In genomic region chr1:62536865-62537264, GRCh38 we compare ENCODE assay signal across 16 cellular contexts.
DNase-seq lines count a peak whose midpoint lies in the region; ATAC-seq and TF ChIP-seq lines count a peak whose summit lies in the region.
"Had no signal": no experiment of that assay in that cellular context is flagged by ENCODE, and none has a peak within 500 bp of the region (broad histone marks: within the 10 kb centered on the region; RNA-seq: fewer than 3 reads in every experiment).

No MANE protein-coding gene starts in this region.

- H3K14ac ChIP-seq in H9 (ENCODE audit: insufficient read depth, low read length): no peak overlapping the region

- H3K36me3 Mint-ChIP-seq in H9 (ENCODE audit: insufficient read depth in 1 of 3, low read depth in 3 of 3): peaks cover 0 to 9% (median 0%) of the 10 kb centered on the region in 3 experiments; a peak in 3 of 7 replicates
- H3K36me3 Mint-ChIP-seq in WTC11: no peaks in the 10 kb centered on the region
- H3K36me3 Mint-ChIP-seq in stimulated activated naive B cell treated with anti-CD40 and anti-IgM and Interleukin-4, amounts not matched to agents 10 μg/mL and 1 μg/mL and 100 μg/mL, for 72 hours: peaks cover 6 to 7% of the 10 kb centered on the region in 2 donors

- H4K20me1 ChIP-seq in H9 (ENCODE audit: control insufficient read depth, insufficient read depth, insufficient read length): no peaks in the 10 kb centered on the region

- H2BK5ac ChIP-seq in H9 (ENCODE audit: insufficient read length, low read length): no peak overlapping the region

- no peak overlapping the region for H3K4me2 ChIP-seq in H9 (ENCODE audit: insufficient read depth, insufficient read length, low read length)

- H2AK5ac ChIP-seq in H9 (ENCODE audit: insufficient read length, low read length): no peak overlapping the region

- H3K4me1 Mint-ChIP-seq in H9 (peaks cover 13 to 16% of the 10 kb centered on the region in 2 experiments), WTC11 (peaks cover 21% of the 10 kb centered on the region)
- H3K4me1 Mint-ChIP-seq in stimulated activated naive B cell treated with anti-CD40 and anti-IgM and Interleukin-4, amounts not matched to agents 10 μg/mL and 1 μg/mL and 100 μg/mL, for 72 hours: no peaks in the 10 kb centered on the region
- H3K4me1 Mint-ChIP-seq: CD4-positive, alpha-beta memory T cell had no signal

- H3K9me3 Mint-ChIP-seq in H9: no peaks in the 10 kb centered on the region
- no peaks in the 10 kb centered on the region for H3K9me3 Mint-ChIP-seq in WTC11
- no peaks in the 10 kb centered on the region for H3K9me3 Mint-ChIP-seq in stimulated activated naive B cell treated with anti-CD40 and anti-IgM and Interleukin-4, amounts not matched to agents 10 μg/mL and 1 μg/mL and 100 μg/mL, for 72 hours
- H3K9me3 Mint-ChIP-seq: CD4-positive, alpha-beta memory T cell; HFFc6 had no signal

- H2BK20ac ChIP-seq in H9 (ENCODE audit: low read depth, low read length, poor library complexity, severe bottlenecking): no peak overlapping the region

- H4K8ac ChIP-seq in H9 (replicated peaks; ENCODE audit: insufficient read length, low read depth, low read length): no peak overlapping the region

- peak; percentile 84 for ATAC-seq in WTC11
- no peak for ATAC-seq in stimulated activated naive B cell treated with anti-CD40 and anti-IgM and Interleukin-4, amounts not matched to agents 10 μg/mL and 1 μg/mL and 100 μg/mL, for 72 hours (replicated peaks)
- ATAC-seq: GM12878 had no signal

- TF ChIP-seq CTCF in H9 (conservative IDR thresholded peaks at IDR 0.05): no peak
- no peak for TF ChIP-seq CTCF in WTC11 (IDR thresholded peaks at IDR 0.05)

- no peaks in the 10 kb centered on the region for H3K23me2 ChIP-seq in H9 (ENCODE audit: insufficient read length, low read depth, low read length, poor library complexity, severe bottlenecking)

- POLR2A ChIA-PET in WTC11 (lab: Charles Lee): no interaction called here

- H3K79me1 ChIP-seq in H9 (ENCODE audit: insufficient read depth, low read depth, low read length, poor library complexity, severe bottlenecking): no peaks in the 10 kb centered on the region

- no peak overlapping the region for H2AFZ ChIP-seq in H9 (ENCODE audit: low read length)

- no peak overlapping the region for H3K9ac ChIP-seq in H9 (ENCODE audit: extremely low read depth, insufficient read length, low read length)

- no peak overlapping the region for H4K91ac ChIP-seq in H9 (ENCODE audit: insufficient read length, low read depth, low read length)

- H3K56ac ChIP-seq in H9 (ENCODE audit: insufficient read length, low read depth, low read length): no peak overlapping the region

- H3T11ph ChIP-seq in H9 (ENCODE audit: low read length): no peak overlapping the region

- H3K27ac Mint-ChIP-seq in H9 (peak overlapping the region; percentile 57 to 91 (median 81); a peak in 4 of 7 replicates), WTC11 (peak overlapping the region; percentile 86; the same call in 1 of the 2 replicates)
- H3K27ac Mint-ChIP-seq in stimulated activated naive B cell treated with anti-CD40 and anti-IgM and Interleukin-4, amounts not matched to agents 10 μg/mL and 1 μg/mL and 100 μg/mL, for 72 hours: no peak overlapping the region
- H3K27ac Mint-ChIP-seq: CD4-positive, alpha-beta memory T cell had no signal

- H3K18ac ChIP-seq in H9 (ENCODE audit: insufficient read length, low read depth, low read length): no peak overlapping the region

- H3K4me1 ChIP-seq in H9 (ENCODE audit: insufficient read depth, low read length): no peaks in the 10 kb centered on the region; the same call in 1 of the 2 replicates

- no peaks in the 10 kb centered on the region for H3K27me3 ChIP-seq in H9 (ENCODE audit: insufficient read depth, low read length)

- no peak overlapping the region for H2BK12ac ChIP-seq in H9 (ENCODE audit: insufficient read length, low read depth, low read length)

- H3K4me3 Mint-ChIP-seq in H9 (no peak overlapping the region), WTC11 (no peak overlapping the region)
- H3K4me3 Mint-ChIP-seq in stimulated activated naive B cell treated with anti-CD40 and anti-IgM and Interleukin-4, amounts not matched to agents 10 μg/mL and 1 μg/mL and 100 μg/mL, for 72 hours: no peak overlapping the region
- H3K4me3 Mint-ChIP-seq: CD4-positive, alpha-beta memory T cell; HFFc6 had no signal

- CTCF ChIA-PET in WTC11 (lab: Charles Lee): interaction anchor here (1.3 kb wide), 1 partner anchor 29 kb away, joined by 5 read pairs; no protein-coding TSS in a partner anchor

- H3K23ac ChIP-seq in H9 (ENCODE audit: insufficient read length, low read depth, low read length): no peak overlapping the region

- no peaks in the 10 kb centered on the region for H3K9me3 ChIP-seq in H9 (ENCODE audit: control insufficient read depth, low read depth, low read length)

- no peak for DNase-seq in H9
- DNase-seq in WTC11 (ENCODE audit: low spot score): no peak
- DNase-seq in iPS-NIHi7 (ENCODE audit: extremely low spot score): peak; percentile 10
- no peak for DNase-seq in COLO668 (lab: John Stamatoyannopoulos, UW; ENCODE audit: unreplicated experiment)
- DNase-seq in stimulated activated naive B cell treated with anti-CD40 and anti-IgM and Interleukin-4, amounts not matched to agents 10 μg/mL and 1 μg/mL and 100 μg/mL, for 72 hours: no peak
- no peak for DNase-seq in ureter (ENCODE audit: low spot score)
- DNase-seq: C1 segment of cervical spinal cord; CD4-positive, alpha-beta memory T cell; DMS 273 treated with DMSO at 0.1 percent for 48 hours; DMS79; EL; GDM1; GOT3; H7; HFFc6 had no signal

- H3K4ac ChIP-seq in H9 (ENCODE audit: low read depth, low read length): no peak overlapping the region

- no peak overlapping the region for H2BK15ac ChIP-seq in H9 (ENCODE audit: low read depth, low read length)

- H3K27me3 Mint-ChIP-seq in H9 (ENCODE audit: low read depth) (no peaks in the 10 kb centered on the region), WTC11 (ENCODE audit: low read depth) (no peaks in the 10 kb centered on the region)
- no peaks in the 10 kb centered on the region for H3K27me3 Mint-ChIP-seq in stimulated activated naive B cell treated with anti-CD40 and anti-IgM and Interleukin-4, amounts not matched to agents 10 μg/mL and 1 μg/mL and 100 μg/mL, for 72 hours
- H3K27me3 Mint-ChIP-seq: CD4-positive, alpha-beta memory T cell had no signal

- no peaks in the 10 kb centered on the region for H3K79me2 ChIP-seq in H9 (ENCODE audit: insufficient read depth, low read length)

- no peak overlapping the region for H4K5ac ChIP-seq in H9 (ENCODE audit: insufficient read length, low read depth, low read length)

- no peak overlapping the region for H3K27ac ChIP-seq in H9 (ENCODE audit: insufficient read length, low read depth, low read length)

- H2BK120ac ChIP-seq in H9 (ENCODE audit: low read depth, low read length, poor library complexity, severe bottlenecking): no peak overlapping the region

TF ChIP-seq in WTC11, 78 proteins besides CTCF, POLR2A, EP300 and RAD21 (continues in another document):
- TF ChIP-seq ATF6 (CRISPR knock-in tag; IDR thresholded peaks at IDR 0.05) (no peak), E2F4 (CRISPR knock-in tag; IDR thresholded peaks at IDR 0.05; ENCODE audit: borderline replicate concordance, low read depth) (no peak), OVOL2 (CRISPR knock-in tag; IDR thresholded peaks at IDR 0.05; ENCODE audit: borderline replicate concordance) (no peak), ZSCAN18 (CRISPR knock-in tag; IDR thresholded peaks at IDR 0.05) (no peak), USF2 (CRISPR knock-in tag; IDR thresholded peaks at IDR 0.05) (no peak), NFATC4 (CRISPR knock-in tag; IDR thresholded peaks at IDR 0.05) (no peak), SMAD4 (CRISPR knock-in tag; IDR thresholded peaks at IDR 0.05) (no peak), HMGA2 (CRISPR knock-in tag; IDR thresholded peaks at IDR 0.05) (no peak), NFE2L1 (CRISPR knock-in tag; IDR thresholded peaks at IDR 0.05) (no peak)
